29 cellular contexts compared by ENCODE assay signal in genomic region chr3:156432563-156432962, GRCh38.
"Had no signal": no experiment of that assay in that cellular context is flagged by ENCODE, and none has a peak within 500 bp of the region (broad histone marks: within the 10 kb centered on the region; RNA-seq: fewer than 3 reads in every experiment).

No MANE protein-coding gene starts in this region.

- H3K4me1 Mint-ChIP-seq: activated CD4-positive, alpha-beta T cell treated with anti-CD3 and anti-CD28 coated beads, Interleukin-2, amount 10 ng/mL, durations not matched to agents 24 days and 14 days; activated naive CD8-positive, alpha-beta T cell treated with anti-CD3 and anti-CD28 coated beads for 36 hours; memory B cell; naive thymus-derived CD8-positive, alpha-beta T cell had no signal

- FAIRE-seq: kidney had no signal

- H3K27me3 Mint-ChIP-seq: activated naive CD8-positive, alpha-beta T cell treated with anti-CD3 and anti-CD28 coated beads for 36 hours; brain had no signal

- H3K27ac ChIP-seq: adrenal gland, ascending aorta, cardiac muscle cell, colonic mucosa, esophagus squamous epithelium, right atrium auricular region, upper lobe of right lung had no signal

- H3K27ac Mint-ChIP-seq: activated CD4-positive, alpha-beta memory T cell treated with anti-CD3 and anti-CD28 coated beads for 36 hours; activated CD4-positive, alpha-beta T cell treated with anti-CD3 and anti-CD28 coated beads, Interleukin-2, amount 10 ng/mL, durations not matched to agents 24 days and 14 days; activated naive CD4-positive, alpha-beta T cell treated with anti-CD3 and anti-CD28 coated beads for 36 hours; activated naive CD8-positive, alpha-beta T cell treated with anti-CD3 and anti-CD28 coated beads for 36 hours; activated T-helper 1 cell treated with anti-CD3 and anti-CD28 coated beads, Interleukin-12 subunit alpha, Interleukin-12 subunit beta, Interleukin-2, Interleukin-4 antibody, amounts not matched to agents 30 ng/mL and 10 ng/mL and 1 ng/mL, durations not matched to agents 14 hours and 24 hours and 36 hours; brain; memory B cell; naive thymus-derived CD8-positive, alpha-beta T cell; T-helper 17 cell had no signal

- H3K4me1 ChIP-seq: adrenal gland, colonic mucosa, right atrium auricular region, upper lobe of right lung had no signal

- DNase-seq: activated CD4-positive, alpha-beta memory T cell treated with anti-CD3 and anti-CD28 coated beads for 36 hours; activated CD4-positive, alpha-beta T cell treated with anti-CD3 and anti-CD28 coated beads, Interleukin-2, amount 10 ng/mL, durations not matched to agents 24 days and 14 days; activated CD4-positive, CD25-positive, alpha-beta regulatory T cell treated with anti-CD3 and anti-CD28 coated beads, Interleukin-2, amount 50 U/mL, for 72 hours; activated CD8-positive, alpha-beta memory T cell treated with anti-CD3 and anti-CD28 coated beads, Interleukin-2, amount 50 U/mL, for 4 hours; activated effector memory CD4-positive, alpha-beta T cell treated with anti-CD3 and anti-CD28 coated beads, Interleukin-2, amount 50 U/mL, for 16 hours; activated naive CD4-positive, alpha-beta T cell treated with anti-CD3 and anti-CD28 coated beads for 36 hours; activated naive CD8-positive, alpha-beta T cell treated with anti-CD3 and anti-CD28 coated beads for 36 hours; activated T-cell treated with anti-CD3 and anti-CD28 coated beads, Interleukin-2, amount 50 U/mL, for 1 hour; adrenal gland; cerebellar nuclear complex; colonic mucosa; esophagus squamous epithelium; head of caudate nucleus; hippocampal formation; kidney; left colon; naive thymus-derived CD8-positive, alpha-beta T cell; stimulated activated CD4-positive, alpha-beta T cell treated with anti-CD3 and anti-CD28 coated beads, Interleukin-4, amount 100 ng/mL, for 1 hour; stimulated activated naive CD8-positive, alpha-beta T cell treated with anti-CD3 and anti-CD28 coated beads, Interleukin-15, Interleukin-2, amounts not matched to agents 100 U/mL and 50 U/mL, for 24 hours; T-helper 17 cell; T1000; upper lobe of right lung had no signal

- H3K36me3 Mint-ChIP-seq: activated CD4-positive, alpha-beta memory T cell treated with anti-CD3 and anti-CD28 coated beads for 36 hours; activated naive CD8-positive, alpha-beta T cell treated with anti-CD3 and anti-CD28 coated beads for 36 hours; brain; memory B cell; naive thymus-derived CD8-positive, alpha-beta T cell had no signal

- H3K36me3 ChIP-seq: adrenal gland, ascending aorta, cardiac muscle cell, colonic mucosa, esophagus squamous epithelium, gastroesophageal sphincter, right atrium auricular region, upper lobe of right lung had no signal

- H3K9me3 Mint-ChIP-seq: activated CD4-positive, alpha-beta memory T cell treated with anti-CD3 and anti-CD28 coated beads for 36 hours; activated CD4-positive, alpha-beta T cell treated with anti-CD3 and anti-CD28 coated beads, Interleukin-2, amount 10 ng/mL, durations not matched to agents 24 days and 14 days; activated naive CD4-positive, alpha-beta T cell treated with anti-CD3 and anti-CD28 coated beads for 36 hours; activated naive CD8-positive, alpha-beta T cell treated with anti-CD3 and anti-CD28 coated beads for 36 hours; activated T-helper 1 cell treated with anti-CD3 and anti-CD28 coated beads, Interleukin-12 subunit alpha, Interleukin-12 subunit beta, Interleukin-2, Interleukin-4 antibody, amounts not matched to agents 30 ng/mL and 10 ng/mL and 1 ng/mL, durations not matched to agents 14 hours and 24 hours and 36 hours; memory B cell had no signal

- H3K4me3 ChIP-seq: adrenal gland, ascending aorta, cardiac muscle cell, colonic mucosa, esophagus squamous epithelium, gastroesophageal sphincter, right atrium auricular region, upper lobe of right lung had no signal

- ATAC-seq: gastroesophageal sphincter; left colon; naive thymus-derived CD8-positive, alpha-beta T cell; stimulated activated naive CD8-positive, alpha-beta T cell treated with anti-CD3 and anti-CD28 coated beads, Interleukin-15, Interleukin-2, amounts not matched to agents 100 U/mL and 50 U/mL, for 24 hours; T-helper 17 cell; upper lobe of right lung had no signal

- H3K27me3 ChIP-seq: adrenal gland, ascending aorta, cardiac muscle cell, colonic mucosa, esophagus squamous epithelium, gastroesophageal sphincter, right atrium auricular region, upper lobe of right lung had no signal

- H3K4me3 Mint-ChIP-seq: activated CD4-positive, alpha-beta memory T cell treated with anti-CD3 and anti-CD28 coated beads for 36 hours; activated CD4-positive, alpha-beta T cell treated with anti-CD3 and anti-CD28 coated beads, Interleukin-2, amount 10 ng/mL, durations not matched to agents 24 days and 14 days; activated naive CD4-positive, alpha-beta T cell treated with anti-CD3 and anti-CD28 coated beads for 36 hours; activated naive CD8-positive, alpha-beta T cell treated with anti-CD3 and anti-CD28 coated beads for 36 hours; activated T-helper 1 cell treated with anti-CD3 and anti-CD28 coated beads, Interleukin-12 subunit alpha, Interleukin-12 subunit beta, Interleukin-2, Interleukin-4 antibody, amounts not matched to agents 30 ng/mL and 10 ng/mL and 1 ng/mL, durations not matched to agents 14 hours and 24 hours and 36 hours; brain; memory B cell; naive thymus-derived CD8-positive, alpha-beta T cell; T-helper 17 cell had no signal

- H3K9me3 ChIP-seq: adrenal gland, ascending aorta, colonic mucosa, esophagus squamous epithelium, gastroesophageal sphincter, right atrium auricular region, upper lobe of right lung had no signal
